1 cellular context compared by ENCODE assay signal in the genomic region with DNA sequence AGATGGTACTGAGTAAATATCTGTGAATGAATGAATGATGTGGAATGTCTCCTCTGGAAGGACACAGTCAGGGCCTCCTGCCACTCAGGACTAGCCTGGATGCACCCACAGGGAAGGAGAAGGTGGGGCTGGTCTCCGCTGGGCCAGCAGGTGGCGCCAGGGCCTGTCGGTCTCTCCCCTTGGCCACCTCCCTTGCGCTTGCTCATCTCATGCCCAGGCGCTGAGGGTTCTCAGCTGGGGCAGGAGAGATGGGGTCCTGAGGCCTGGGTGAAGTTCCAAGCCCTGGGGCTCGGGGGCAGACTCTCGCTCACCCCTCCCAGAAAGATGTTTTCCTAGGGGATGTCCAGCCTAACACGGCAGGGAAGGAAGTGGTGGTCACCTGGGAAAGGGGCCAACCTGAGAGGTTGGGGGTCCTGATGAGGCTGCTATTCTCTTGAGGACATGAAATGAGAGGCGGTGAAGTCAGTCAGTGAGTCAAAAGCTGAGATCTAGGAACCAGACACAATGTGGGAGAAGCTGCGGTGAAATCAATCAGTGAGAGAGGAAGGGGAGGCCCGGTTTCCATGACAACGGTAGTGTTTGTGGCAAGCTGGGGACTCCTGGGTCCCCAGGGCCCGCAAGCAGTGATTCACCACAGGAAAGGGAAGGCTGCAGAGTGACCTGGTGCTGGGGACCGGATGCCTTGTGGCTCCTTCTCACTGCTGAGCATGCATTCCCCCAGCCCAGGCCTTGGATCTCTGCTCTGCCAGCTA.
TF ChIP-seq lines count a peak whose summit lies in the region.

No MANE protein-coding gene starts in this region.

TF ChIP-seq in H1, 55 proteins besides CTCF, POLR2A, EP300 and RAD21:
- TF ChIP-seq MAFK (IDR thresholded peaks at IDR 0.05; ENCODE audit: low read depth, low read length): no peak
- no peak for TF ChIP-seq SIX5 (IDR thresholded peaks at IDR 0.05; ENCODE audit: low read depth, low read length)
- TF ChIP-seq, protein P1, sequence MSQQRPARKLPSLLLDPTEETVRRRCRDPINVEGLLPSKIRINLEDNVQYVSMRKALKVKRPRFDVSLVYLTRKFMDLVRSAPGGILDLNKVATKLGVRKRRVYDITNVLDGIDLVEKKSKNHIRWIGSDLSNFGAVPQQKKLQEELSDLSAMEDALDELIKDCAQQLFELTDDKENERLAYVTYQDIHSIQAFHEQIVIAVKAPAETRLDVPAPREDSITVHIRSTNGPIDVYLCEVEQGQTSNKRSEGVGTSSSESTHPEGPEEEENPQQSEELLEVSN (IDR thresholded peaks at IDR 0.05): no peak
- no peak for TF ChIP-seq SIN3A (conservative IDR thresholded peaks at IDR 0.05 in 1 of 2, IDR thresholded peaks at IDR 0.05 in 1 of 2; ENCODE audit: low read depth in 1 of 2, low read length in 2 of 2)
- no peak for TF ChIP-seq RXRA (IDR thresholded peaks at IDR 0.05; ENCODE audit: insufficient read depth, low read depth, low read length)
- no peak for TF ChIP-seq KDM5A (IDR thresholded peaks at IDR 0.05; ENCODE audit: low read length)
- TF ChIP-seq TEAD4 (IDR thresholded peaks at IDR 0.05; ENCODE audit: low read depth, low read length): no peak
- TF ChIP-seq, protein P2, sequence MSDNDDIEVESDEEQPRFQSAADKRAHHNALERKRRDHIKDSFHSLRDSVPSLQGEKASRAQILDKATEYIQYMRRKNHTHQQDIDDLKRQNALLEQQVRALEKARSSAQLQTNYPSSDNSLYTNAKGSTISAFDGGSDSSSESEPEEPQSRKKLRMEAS (IDR thresholded peaks at IDR 0.05): 0 out of 2 replicates have a peak, but pooled peaks have one; percentile 15
- TF ChIP-seq BRCA1 (IDR thresholded peaks at IDR 0.05; ENCODE audit: low read depth, low read length): no peak
- TF ChIP-seq KDM4A (IDR thresholded peaks at IDR 0.05; ENCODE audit: low read depth, low read length, severe bottlenecking): no peak
- TF ChIP-seq CBX5 (IDR thresholded peaks at IDR 0.05; ENCODE audit: low read depth, low read length): no peak
- TF ChIP-seq BACH1 (IDR thresholded peaks at IDR 0.05; ENCODE audit: low read length): peak; percentile 64
- no peak for TF ChIP-seq SP4 (IDR thresholded peaks at IDR 0.05; ENCODE audit: low read length)
- TF ChIP-seq, protein P3, sequence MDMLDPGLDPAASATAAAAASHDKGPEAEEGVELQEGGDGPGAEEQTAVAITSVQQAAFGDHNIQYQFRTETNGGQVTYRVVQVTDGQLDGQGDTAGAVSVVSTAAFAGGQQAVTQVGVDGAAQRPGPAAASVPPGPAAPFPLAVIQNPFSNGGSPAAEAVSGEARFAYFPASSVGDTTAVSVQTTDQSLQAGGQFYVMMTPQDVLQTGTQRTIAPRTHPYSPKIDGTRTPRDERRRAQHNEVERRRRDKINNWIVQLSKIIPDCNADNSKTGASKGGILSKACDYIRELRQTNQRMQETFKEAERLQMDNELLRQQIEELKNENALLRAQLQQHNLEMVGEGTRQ (IDR thresholded peaks at IDR 0.05; ENCODE audit: low read length): no peak
- TF ChIP-seq CTBP2 (IDR thresholded peaks at IDR 0.05; ENCODE audit: borderline replicate concordance, insufficient read depth, insufficient read length, low read length): no peak
- TF ChIP-seq TBP (IDR thresholded peaks at IDR 0.05; ENCODE audit: low read depth, low read length): no peak
- no peak for TF ChIP-seq SIRT6 (IDR thresholded peaks at IDR 0.05; ENCODE audit: low read length)
- no peak for TF ChIP-seq BCL11A (IDR thresholded peaks at IDR 0.05; ENCODE audit: low read depth in 2 of 2, low read length in 2 of 2)
- TF ChIP-seq POLR2AphosphoS5 (IDR thresholded peaks at IDR 0.05; ENCODE audit: low read depth, low read length): 0 out of 2 replicates have a peak, but pooled peaks have one; percentile 20
- TF ChIP-seq JUND (IDR thresholded peaks at IDR 0.05; ENCODE audit: low read length): peak; percentile 46; the same call in 1 of the 2 replicates
- no peak for TF ChIP-seq TCF12 (IDR thresholded peaks at IDR 0.05; ENCODE audit: low read depth, low read length)
- no peak for TF ChIP-seq KDM1A (IDR thresholded peaks at IDR 0.05; ENCODE audit: borderline replicate concordance, low read length)
